ENCODE assay signal across 1 cellular context in genomic region chr19:21498651-21499050, GRCh38.
TF ChIP-seq lines count a peak whose summit lies in the region.

No MANE protein-coding gene starts in this region.

TF ChIP-seq in GM23338, 12 proteins besides CTCF, POLR2A, EP300 and RAD21 (continued from another document):
- TF ChIP-seq ZNF462 (CRISPR knock-in tag; IDR thresholded peaks at IDR 0.05) (no peak), POLR2AphosphoS5 (IDR thresholded peaks at IDR 0.05; ENCODE audit: low read depth) (no peak)
TF ChIP-seq in GM23338: peak in this region for 0.
